In genomic region chr13:106566682-106567420, GRCh38 we compare ENCODE assay signal across 8 cellular contexts. TPM values are rescaled to one million over a fixed set of nuclear protein-coding genes. Genes with fewer than 3 reads are reported as not detected.
A peak's percentile ranks its signal among the peaks of the same experiment; 100 is the strongest.
DNase-seq lines count a peak whose midpoint lies in the region; ATAC-seq and TF ChIP-seq lines count a peak whose summit lies in the region.

No MANE protein-coding gene starts in this region.

- peak overlapping the region; percentile 89 for H3K9ac ChIP-seq in muscle layer of colon (ENCODE audit: low read length)

- H3K27ac ChIP-seq in esophagus squamous epithelium (peak overlapping the region; percentile 93 to 100 (median 98)), muscle layer of colon (ENCODE audit: low read depth, low read length) (peak overlapping the region; percentile 95), thyroid gland (peak overlapping the region; percentile 92 to 99 (median 98))

- no peak for TF ChIP-seq CTCF in esophagus squamous epithelium (IDR thresholded peaks at IDR 0.05)
- no peak for TF ChIP-seq CTCF in thyroid gland (IDR thresholded peaks at IDR 0.05)

- H3K4me1 ChIP-seq in esophagus squamous epithelium (peaks cover 10 to 77% (median 33%) of the 10 kb centered on the region in 3 donors), muscle layer of colon (ENCODE audit: insufficient read depth, low read length) (peaks cover 39% of the 10 kb centered on the region), thyroid gland (peaks cover 28 to 38% of the 10 kb centered on the region in 2 donors)

- H3K9me3 ChIP-seq in esophagus squamous epithelium (no peaks in the 10 kb centered on the region), muscle layer of colon (ENCODE audit: low read length) (no peaks in the 10 kb centered on the region), thyroid gland (no peaks in the 10 kb centered on the region)

- DNase-seq in AML-193 (lab: John Stamatoyannopoulos, UW) (peak; percentile 60 to 63), NCI-H187 treated with DMSO at 0.1 percent for 48 hours (lab: John Stamatoyannopoulos, UW) (peak; percentile 41), esophagus squamous epithelium (lab: John Stamatoyannopoulos, UW) (peak; percentile 19), thyroid gland (peak; percentile 49 to 54)
- DNase-seq in activated CD4-positive, alpha-beta T cell treated with anti-CD3 and anti-CD28 coated beads, Interleukin-2, amount 50 U/mL, for 48 hours = peak; percentile 53 to 63

- 0% methylated on average over 24 to 25 of the region's 25 CpGs for WGBS in esophagus squamous epithelium, 2 donors
- 0 to 1% methylated on average over 25 of the region's 25 CpGs for WGBS in thyroid gland, 2 donors

- TF ChIP-seq POLR2A in GM18505 (IDR thresholded peaks at IDR 0.05; ENCODE audit: borderline replicate concordance, extremely low read depth, insufficient read depth, insufficient read length) (no peak), esophagus squamous epithelium (IDR thresholded peaks at IDR 0.05) (no peak), thyroid gland (IDR thresholded peaks at IDR 0.05) (peak in 1 of 2 donors; percentile 8)

- H3K4me3 ChIP-seq in esophagus squamous epithelium = peak overlapping the region; percentile 96 to 98 (median 97)
- peak overlapping the region; percentile 57 to 86 for H3K4me3 ChIP-seq in muscle layer of colon (ENCODE audit: low read depth in 1 of 2, low read length in 2 of 2)
- H3K4me3 ChIP-seq in thyroid gland (replicated peaks in 1 of 3) = peak overlapping the region in 2 of 3 donors; percentile 94 to 99

- H3K36me3 ChIP-seq in esophagus squamous epithelium (no peaks in the 10 kb centered on the region), muscle layer of colon (ENCODE audit: insufficient read depth, low read length) (no peaks in the 10 kb centered on the region), thyroid gland (no peaks in the 10 kb centered on the region)

- ATAC-seq in GM18505 (IDR thresholded peaks at IDR 0.05; ENCODE audit: unreplicated experiment) (peak; percentile 36), HG02885 (IDR thresholded peaks at IDR 0.05; ENCODE audit: poor library complexity, unreplicated experiment) (peak; percentile 48)

- H3K27me3 ChIP-seq in esophagus squamous epithelium (no peaks in the 10 kb centered on the region), muscle layer of colon (ENCODE audit: control insufficient read depth in 1 of 2, insufficient read depth in 2 of 2, low read length in 2 of 2) (no peaks in the 10 kb centered on the region), thyroid gland (no peaks in the 10 kb centered on the region)

- intact Hi-C loops in esophagus squamous epithelium (cut with DNase I) (no loop called here), thyroid gland (cut with DNase I) (no loop called here)

RNA-seq across cellular contexts. Expression of gene ARGLU1, which starts 1.1 kb away (rescaled TPM):
- total RNA-seq in esophagus squamous epithelium (100 to 1,000 TPM in 1 of 4 donors, 10 to 100 TPM in 3; 29.1 to 111 (median 47.3) TPM), thyroid gland (100 to 1,000 TPM in 3 of 4 donors, 10 to 100 TPM in 1; 73.9 to 165 (median 119) TPM)

RNA-seq across cellular contexts. Expression of gene EFNB2, which starts 31.4 kb away (rescaled TPM):
- total RNA-seq in esophagus squamous epithelium (10 to 100 TPM; 14.9 to 29.1 (median 15.8) TPM), thyroid gland (10 to 100 TPM; 10.8 to 22.5 (median 17.0) TPM)

Comparison
In these comparisons a context has a peak if more than half of its experiments do, and no peak if none do; other contexts are left out.
1. Peak in every context shown above with its lines: DNase-seq, ATAC-seq, H3K4me3 ChIP-seq and H3K27ac ChIP-seq.